In the genomic region with DNA sequence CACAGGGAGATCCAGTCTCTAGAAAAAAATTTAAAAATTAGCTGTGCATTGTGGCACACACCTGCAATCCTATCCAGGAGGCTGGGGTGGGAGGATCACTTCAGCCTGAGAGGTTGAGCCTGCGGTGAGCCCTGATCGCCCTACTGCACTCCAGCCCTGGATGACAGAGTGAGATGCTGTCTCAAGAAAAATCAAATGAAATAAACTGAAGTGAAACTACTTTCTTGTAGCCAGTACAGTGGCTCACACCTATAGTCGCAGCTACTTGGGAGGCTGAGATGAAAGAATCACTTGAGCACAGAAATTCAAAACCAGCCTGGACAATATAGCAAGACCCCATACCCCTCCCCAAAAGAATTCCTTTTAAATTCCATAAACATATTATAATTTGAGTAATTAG, we compare ENCODE assay signal across 1 cellular context.
TF ChIP-seq lines count a peak whose summit lies in the region.

No MANE protein-coding gene starts in this region.

TF ChIP-seq in GM12878, 131 proteins besides CTCF, POLR2A, EP300 and RAD21:
- TF ChIP-seq CHD4 (IDR thresholded peaks at IDR 0.05) (no peak), RCOR1 (conservative IDR thresholded peaks at IDR 0.05; ENCODE audit: low read depth, low read length) (no peak), SPI1 (IDR thresholded peaks at IDR 0.05; ENCODE audit: borderline replicate concordance, insufficient read depth, low read depth, low read length) (peak; percentile 36; the same call in 1 of the 2 replicates), EZH2 (IDR thresholded peaks at IDR 0.05; ENCODE audit: borderline replicate concordance, control insufficient read depth, low read depth, low read length) (no peak), RUNX3 (IDR thresholded peaks at IDR 0.05; ENCODE audit: low read length) (peak; percentile 10; the same call in 1 of the 2 replicates), POU2F2 (IDR thresholded peaks at IDR 0.05; ENCODE audit: borderline replicate concordance, low read depth, low read length) (no peak), MTA3 (IDR thresholded peaks at IDR 0.05; ENCODE audit: borderline replicate concordance, low read length) (no peak)
- TF ChIP-seq, protein P1, sequence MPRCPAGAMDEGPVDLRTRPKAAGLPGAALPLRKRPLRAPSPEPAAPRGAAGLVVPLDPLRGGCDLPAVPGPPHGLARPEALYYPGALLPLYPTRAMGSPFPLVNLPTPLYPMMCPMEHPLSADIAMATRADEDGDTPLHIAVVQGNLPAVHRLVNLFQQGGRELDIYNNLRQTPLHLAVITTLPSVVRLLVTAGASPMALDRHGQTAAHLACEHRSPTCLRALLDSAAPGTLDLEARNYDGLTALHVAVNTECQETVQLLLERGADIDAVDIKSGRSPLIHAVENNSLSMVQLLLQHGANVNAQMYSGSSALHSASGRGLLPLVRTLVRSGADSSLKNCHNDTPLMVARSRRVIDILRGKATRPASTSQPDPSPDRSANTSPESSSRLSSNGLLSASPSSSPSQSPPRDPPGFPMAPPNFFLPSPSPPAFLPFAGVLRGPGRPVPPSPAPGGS (IDR thresholded peaks at IDR 0.05; ENCODE audit: borderline replicate concordance, insufficient read depth, low read depth, low read length, poor library complexity, severe bottlenecking): no peak
- TF ChIP-seq, protein P2, sequence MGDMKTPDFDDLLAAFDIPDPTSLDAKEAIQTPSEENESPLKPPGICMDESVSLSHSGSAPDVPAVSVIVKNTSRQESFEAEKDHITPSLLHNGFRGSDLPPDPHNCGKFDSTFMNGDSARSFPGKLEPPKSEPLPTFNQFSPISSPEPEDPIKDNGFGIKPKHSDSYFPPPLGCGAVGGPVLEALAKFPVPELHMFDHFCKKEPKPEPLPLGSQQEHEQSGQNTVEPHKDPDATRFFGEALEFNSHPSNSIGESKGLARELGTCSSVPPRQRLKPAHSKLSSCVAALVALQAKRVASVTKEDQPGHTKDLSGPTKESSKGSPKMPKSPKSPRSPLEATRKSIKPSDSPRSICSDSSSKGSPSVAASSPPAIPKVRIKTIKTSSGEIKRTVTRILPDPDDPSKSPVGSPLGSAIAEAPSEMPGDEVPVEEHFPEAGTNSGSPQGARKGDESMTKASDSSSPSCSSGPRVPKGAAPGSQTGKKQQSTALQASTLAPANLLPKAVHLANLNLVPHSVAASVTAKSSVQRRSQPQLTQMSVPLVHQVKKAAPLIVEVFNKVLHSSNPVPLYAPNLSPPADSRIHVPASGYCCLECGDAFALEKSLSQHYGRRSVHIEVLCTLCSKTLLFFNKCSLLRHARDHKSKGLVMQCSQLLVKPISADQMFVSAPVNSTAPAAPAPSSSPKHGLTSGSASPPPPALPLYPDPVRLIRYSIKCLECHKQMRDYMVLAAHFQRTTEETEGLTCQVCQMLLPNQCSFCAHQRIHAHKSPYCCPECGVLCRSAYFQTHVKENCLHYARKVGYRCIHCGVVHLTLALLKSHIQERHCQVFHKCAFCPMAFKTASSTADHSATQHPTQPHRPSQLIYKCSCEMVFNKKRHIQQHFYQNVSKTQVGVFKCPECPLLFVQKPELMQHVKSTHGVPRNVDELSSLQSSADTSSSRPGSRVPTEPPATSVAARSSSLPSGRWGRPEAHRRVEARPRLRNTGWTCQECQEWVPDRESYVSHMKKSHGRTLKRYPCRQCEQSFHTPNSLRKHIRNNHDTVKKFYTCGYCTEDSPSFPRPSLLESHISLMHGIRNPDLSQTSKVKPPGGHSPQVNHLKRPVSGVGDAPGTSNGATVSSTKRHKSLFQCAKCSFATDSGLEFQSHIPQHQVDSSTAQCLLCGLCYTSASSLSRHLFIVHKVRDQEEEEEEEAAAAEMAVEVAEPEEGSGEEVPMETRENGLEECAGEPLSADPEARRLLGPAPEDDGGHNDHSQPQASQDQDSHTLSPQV (IDR thresholded peaks at IDR 0.05): no peak
